In the genomic region with DNA sequence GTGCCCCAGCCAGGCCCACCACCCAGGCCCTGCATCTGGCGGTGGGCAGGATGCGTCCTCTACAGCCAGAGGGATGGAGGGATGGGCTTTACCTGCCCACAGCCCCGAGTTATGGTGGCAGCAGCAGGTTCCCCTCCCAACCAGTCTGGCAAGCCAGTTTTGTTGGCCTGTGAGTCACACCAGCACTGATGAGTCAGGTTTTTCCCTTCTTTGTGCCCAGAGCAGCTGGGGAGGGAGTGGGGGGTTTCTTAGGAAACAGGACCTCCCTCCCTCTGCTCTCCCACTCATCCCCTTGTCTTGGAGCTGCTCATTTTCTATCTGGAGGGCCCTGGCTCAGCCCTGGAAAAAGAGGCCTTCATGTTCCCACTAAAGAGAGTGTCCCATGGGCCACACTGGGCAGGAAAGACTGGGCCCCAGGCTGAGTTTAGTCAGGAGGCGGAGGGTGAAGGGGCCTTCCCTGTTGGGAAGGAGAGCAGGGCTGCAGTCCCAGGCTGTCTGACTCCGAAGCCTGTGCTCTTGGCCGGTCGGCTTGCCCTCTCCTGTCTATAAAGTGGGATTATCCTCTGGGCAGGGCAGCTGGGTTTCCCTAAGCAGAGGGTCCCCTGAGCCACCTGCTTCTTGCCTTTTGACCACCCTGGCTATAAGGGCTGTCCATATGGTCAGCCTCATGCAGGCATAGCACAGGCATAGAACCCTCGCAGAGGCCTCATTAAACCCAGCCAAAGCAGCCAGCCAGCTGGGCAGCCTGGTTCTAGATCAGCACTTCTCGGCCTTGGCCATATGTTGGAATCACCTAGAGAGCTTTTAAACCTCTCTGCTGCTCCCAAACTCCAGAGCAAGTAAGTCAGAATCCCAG, we compare ENCODE assay signal across 1 cellular context.
TF ChIP-seq lines count a peak whose summit lies in the region.

No MANE protein-coding gene starts in this region.

TF ChIP-seq in endothelial cell of umbilical vein, 7 proteins besides CTCF, POLR2A, EP300 and RAD21:
- TF ChIP-seq FOS (IDR thresholded peaks at IDR 0.05; ENCODE audit: borderline replicate concordance, insufficient read depth, low read length) (peak; percentile 99), POLR2AphosphoS5 (IDR thresholded peaks at IDR 0.05; ENCODE audit: insufficient read depth, low read depth, low read length) (peak; percentile 81), JUN (IDR thresholded peaks at IDR 0.05; ENCODE audit: borderline replicate concordance, insufficient read depth, insufficient read length, low read depth) (peak; percentile 92), MAX (IDR thresholded peaks at IDR 0.05; ENCODE audit: insufficient read depth, insufficient read length) (no peak)
